9 cellular contexts compared by ENCODE assay signal in the genomic region with DNA sequence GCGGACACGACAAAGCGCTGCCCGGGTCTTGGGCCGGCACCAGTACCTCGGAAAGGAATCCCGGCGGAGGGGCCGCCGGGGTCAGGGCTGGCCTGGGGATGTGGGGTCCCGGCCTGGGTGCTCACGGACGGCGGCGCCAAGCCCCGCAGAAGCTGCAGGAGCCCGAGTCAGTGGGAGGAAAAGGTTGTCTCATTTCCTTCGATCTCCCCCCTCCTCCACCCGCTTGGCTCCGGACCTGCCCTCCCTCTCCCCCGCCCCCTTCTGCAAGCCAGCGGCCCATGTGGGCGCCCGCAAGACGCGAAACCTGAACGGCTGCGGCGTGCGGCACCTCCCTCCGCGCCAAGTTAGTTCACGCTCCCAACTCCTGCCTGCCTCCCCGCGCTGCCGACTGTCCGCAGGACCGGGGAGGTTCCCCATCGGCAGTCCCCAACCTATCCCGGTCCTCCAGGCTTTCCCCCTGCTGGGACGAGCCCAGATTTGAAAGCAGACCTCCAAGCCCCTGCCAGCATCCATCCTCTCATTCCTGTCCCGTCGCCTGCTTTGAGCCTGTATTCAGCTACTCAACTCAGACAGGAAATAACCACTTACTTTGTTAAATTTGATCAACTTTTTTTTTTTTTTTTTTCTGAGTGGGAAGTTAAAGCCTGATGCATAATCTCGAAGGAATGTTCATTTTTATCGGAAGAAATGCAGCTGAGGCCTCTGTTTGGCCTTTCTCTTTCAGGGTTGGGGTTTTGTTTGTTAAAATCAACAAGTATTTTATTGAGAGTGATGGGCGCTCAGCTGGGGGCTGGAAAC. TPM values are rescaled to one million over a fixed set of nuclear protein-coding genes. Genes with fewer than 3 reads are reported as not detected.
DNase-seq lines count a peak whose midpoint lies in the region; ATAC-seq, FAIRE-seq and TF ChIP-seq lines count a peak whose summit lies in the region.
"Had no signal": no experiment of that assay in that cellular context is flagged by ENCODE, and none has a peak within 500 bp of the region (broad histone marks: within the 10 kb centered on the region; RNA-seq: fewer than 3 reads in every experiment).

A gene with protein sequence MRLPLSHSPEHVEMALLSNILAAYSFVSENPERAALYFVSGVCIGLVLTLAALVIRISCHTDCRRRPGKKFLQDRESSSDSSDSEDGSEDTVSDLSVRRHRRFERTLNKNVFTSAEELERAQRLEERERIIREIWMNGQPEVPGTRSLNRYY (minus strand): TSS at position 172 of the 798 bp plus-strand sequence. CDS start 42,799 bp downstream, outside the sequence.

- H3K4me3 ChIP-seq in SK-N-MC (peak within 1 kb of the TSS; percentile 74), endodermal cell (ENCODE audit: low read length) (peak within 1 kb of the TSS; percentile 82), mesendoderm (ENCODE audit: low read length) (peak within 1 kb of the TSS; percentile 45)

- ATAC-seq in GM19328 (IDR thresholded peaks at IDR 0.05; ENCODE audit: unreplicated experiment) (no peak), GM18505 (IDR thresholded peaks at IDR 0.05; ENCODE audit: unreplicated experiment) (no peak)

- peak within 1 kb of the TSS; percentile 89 for H4K8ac ChIP-seq in mesendoderm (ENCODE audit: low read depth, low read length)

- H2BK120ac ChIP-seq in mesendoderm (ENCODE audit: low read depth, low read length) = no peak within 1 kb of the TSS

- no peak within 1 kb of the TSS for H3K27ac ChIP-seq in SK-N-MC
- H3K27ac ChIP-seq in endodermal cell (ENCODE audit: low read depth, low read length) = no peak within 1 kb of the TSS
- no peak within 1 kb of the TSS for H3K27ac ChIP-seq in mesendoderm (ENCODE audit: low read depth, low read length)

- no peak for TF ChIP-seq CTCF in endodermal cell (conservative IDR thresholded peaks at IDR 0.05)

- TF ChIP-seq POLR2A in GM18505 (IDR thresholded peaks at IDR 0.05; ENCODE audit: borderline replicate concordance, extremely low read depth, insufficient read depth, insufficient read length) = no peak

- H3K4me3 Mint-ChIP-seq in endodermal cell = peak within 1 kb of the TSS; percentile 77

- no peak within 1 kb of the TSS for H3K23ac ChIP-seq in mesendoderm (ENCODE audit: low read length)

- no peak within 1 kb of the TSS for H2BK15ac ChIP-seq in mesendoderm (replicated peaks; ENCODE audit: low read depth)

- H3K36me3 ChIP-seq in SK-N-MC (ENCODE audit: insufficient read depth, low read length) = no peaks in the 10 kb centered on the region
- H3K36me3 ChIP-seq in endodermal cell (ENCODE audit: control insufficient read depth, insufficient read depth, low read length) = no peaks in the 10 kb centered on the region
- H3K36me3 ChIP-seq in mesendoderm (ENCODE audit: control insufficient read depth, insufficient read depth, low read length) = no peaks in the 10 kb centered on the region

- H3K27me3 Mint-ChIP-seq in endodermal cell (ENCODE audit: insufficient read depth) = peaks cover 51% of the 10 kb centered on the region

- peak; percentile 40 for DNase-seq in DMS53 treated with DMSO at 0.1 percent for 48 hours (lab: John Stamatoyannopoulos, UW; ENCODE audit: unreplicated experiment)
- DNase-seq in HCEC 1CT = peak; percentile 81
- DNase-seq in SK-N-MC (ENCODE audit: low read depth, low spot score) = no peak
- DNase-seq in endodermal cell = peak; percentile 89
- DNase-seq in mesendoderm = peak; percentile 82
- DNase-seq in urothelium cell line (ENCODE audit: low spot score) = peak; percentile 84

- H3K9me3 ChIP-seq in SK-N-MC (ENCODE audit: low read depth, low read length) (no peaks in the 10 kb centered on the region), endodermal cell (ENCODE audit: control insufficient read depth, low read length) (no peaks in the 10 kb centered on the region)

- no peaks in the 10 kb centered on the region for H3K9me3 Mint-ChIP-seq in endodermal cell

- no peaks in the 10 kb centered on the region for H3K4me1 ChIP-seq in endodermal cell (ENCODE audit: control insufficient read depth, insufficient read depth, low read length)
- H3K4me1 ChIP-seq in mesendoderm (ENCODE audit: control insufficient read depth, low read depth, low read length) = no peaks in the 10 kb centered on the region

- H3K79me2 ChIP-seq in mesendoderm (ENCODE audit: control insufficient read depth, insufficient read depth, low read length) = no peaks in the 10 kb centered on the region

- 0 to 4% methylated on average over 6 to 46 of the region's 46 CpGs for WGBS in endodermal cell (ENCODE audit: insufficient coverage in 1 of 2, insufficient read length in 1 of 2), 2 experiments
- WGBS in mesendoderm (ENCODE audit: extremely low coverage, insufficient coverage, low lambda C conversion rate) = no CpG with 5 or more reads among the region's 46 CpGs

- no peak within 1 kb of the TSS for H2BK5ac ChIP-seq in mesendoderm (ENCODE audit: low read length)

- H3K4me2 ChIP-seq in mesendoderm (ENCODE audit: low read length) = peak within 1 kb of the TSS; percentile 12

- H3K27me3 ChIP-seq in endodermal cell (ENCODE audit: control insufficient read depth, insufficient read depth, low read length, poor library complexity, severe bottlenecking) (peaks cover 77% of the 10 kb centered on the region), mesendoderm (ENCODE audit: insufficient read depth, low read length, poor library complexity) (no peaks in the 10 kb centered on the region)

- H3K36me3 Mint-ChIP-seq in endodermal cell (ENCODE audit: low read depth) = no peaks in the 10 kb centered on the region

- H3K79me1 ChIP-seq in mesendoderm (ENCODE audit: low read length) = no peaks in the 10 kb centered on the region

- peak within 1 kb of the TSS; percentile 31 for H3K56ac ChIP-seq in mesendoderm (ENCODE audit: low read length)

- no peak within 1 kb of the TSS for H2AK5ac ChIP-seq in mesendoderm (ENCODE audit: low read length)

- peak within 1 kb of the TSS; percentile 46 for H3K4ac ChIP-seq in mesendoderm (ENCODE audit: low read depth, low read length)

- peaks cover 15% of the 10 kb centered on the region for H3K4me1 Mint-ChIP-seq in endodermal cell

- no peak within 1 kb of the TSS for H3K9ac ChIP-seq in SK-N-MC (ENCODE audit: insufficient read length)
- no peak within 1 kb of the TSS for H3K9ac ChIP-seq in endodermal cell (ENCODE audit: extremely low read depth, low read length, poor library complexity, severe bottlenecking)
- peak within 1 kb of the TSS; percentile 69 for H3K9ac ChIP-seq in mesendoderm (ENCODE audit: low read length)

- peak within 1 kb of the TSS; percentile 91 for H3K18ac ChIP-seq in mesendoderm (ENCODE audit: low read length)

- no peak for FAIRE-seq in urothelium cell line (lab: Jason Lieb, UNC)

- H3K27ac Mint-ChIP-seq in endodermal cell = peak within 1 kb of the TSS; percentile 29

- no peak within 1 kb of the TSS for H4K5ac ChIP-seq in mesendoderm (ENCODE audit: low read length)

RNA-seq across cellular contexts. Expression of the gene that starts here (rescaled TPM):
- total RNA-seq in endodermal cell = 1 to 10 TPM; 1.2 to 1.8 TPM
- polyA plus RNA-seq in endodermal cell (2013, experiment 1 of 2) = 3.3 TPM
- polyA plus RNA-seq in endodermal cell (2013, experiment 2 of 2) = 3.3 TPM
- 2.0 TPM for polyA plus RNA-seq in mesendoderm (2013, experiment 1 of 2)
- 2.5 TPM for polyA plus RNA-seq in mesendoderm (2013, experiment 2 of 2)
- total RNA-seq: T-helper 2 cell treated with Interferon-gamma antibody and Interleukin-4, amounts not matched to agents 100 ng/mL and 5 ng/mL, for 36 hours had no signal
